ENCODE assay signal across 8 cellular contexts in genomic region chr6:16318538-16318937, GRCh38.
DNase-seq lines count a peak whose midpoint lies in the region; ATAC-seq and TF ChIP-seq lines count a peak whose summit lies in the region.

No MANE protein-coding gene starts in this region.

- H3K4me1 ChIP-seq in CD8-positive, alpha-beta memory T cell (ENCODE audit: insufficient read depth, low read length), result peaks cover 61% of the 10 kb centered on the region
- H3K4me1 ChIP-seq in esophagus muscularis mucosa, result peaks cover 62 to 64% (median 63%) of the 10 kb centered on the region in 4 donors
- H3K4me1 ChIP-seq in skeletal muscle satellite cell (ENCODE audit: control insufficient read depth, insufficient read depth, low read length), result peaks cover 54% of the 10 kb centered on the region

- peaks cover 0 to 1% of the 10 kb centered on the region in 2 donors for H3K27me3 Mint-ChIP-seq in CD8-positive, alpha-beta memory T cell
- no peaks in the 10 kb centered on the region for H3K27me3 Mint-ChIP-seq in activated CD4-positive, alpha-beta memory T cell treated with anti-CD3 and anti-CD28 coated beads, Interleukin-2, amount 10 ng/mL, durations not matched to agents 7 days and 5 days

- H3K4me1 Mint-ChIP-seq in CD8-positive, alpha-beta memory T cell, result peaks cover 71 to 82% (median 80%) of the 10 kb centered on the region in 3 donors
- H3K4me1 Mint-ChIP-seq in activated CD4-positive, alpha-beta memory T cell treated with anti-CD3 and anti-CD28 coated beads, Interleukin-2, amount 10 ng/mL, durations not matched to agents 7 days and 5 days, result peaks cover 67% of the 10 kb centered on the region

- no peaks in the 10 kb centered on the region for H3K27me3 ChIP-seq in CD8-positive, alpha-beta memory T cell (ENCODE audit: insufficient read depth, low read length, poor library complexity, severe bottlenecking)
- H3K27me3 ChIP-seq in esophagus muscularis mucosa (no peaks in the 10 kb centered on the region), skeletal muscle satellite cell (ENCODE audit: control insufficient read depth, insufficient read depth, low read length) (no peaks in the 10 kb centered on the region)

- H3K4me2 ChIP-seq in skeletal muscle satellite cell (ENCODE audit: low read length), result peak overlapping the region; percentile 40

- 50% methylated on average over 6 of the region's 6 CpGs for WGBS in esophagus muscularis mucosa

- H3K36me3 Mint-ChIP-seq in CD8-positive, alpha-beta memory T cell, result peaks cover 3 to 11% (median 7%) of the 10 kb centered on the region in 3 donors
- peaks cover 17% of the 10 kb centered on the region for H3K36me3 Mint-ChIP-seq in activated CD4-positive, alpha-beta memory T cell treated with anti-CD3 and anti-CD28 coated beads, Interleukin-2, amount 10 ng/mL, durations not matched to agents 7 days and 5 days (ENCODE audit: low read depth)

- TF ChIP-seq EP300 in esophagus muscularis mucosa (IDR thresholded peaks at IDR 0.05), result no peak

- no peak for DNase-seq in CD8-positive, alpha-beta memory T cell
- DNase-seq in activated CD4-positive, alpha-beta memory T cell treated with anti-CD3 and anti-CD28 coated beads, Interleukin-2, amount 10 ng/mL, durations not matched to agents 7 days and 5 days, result peak; percentile 34
- DNase-seq in esophagus muscularis mucosa (ENCODE audit: extremely low spot score), result no peak
- DNase-seq in NOMO-1 treated with DMSO at 0.1 percent for 48 hours (lab: John Stamatoyannopoulos, UW; ENCODE audit: unreplicated experiment), result no peak

- no peak overlapping the region for H3K27ac ChIP-seq in CD8-positive, alpha-beta memory T cell (ENCODE audit: low read depth, low read length)
- H3K27ac ChIP-seq in esophagus muscularis mucosa (replicated peaks in 1 of 4), result peak overlapping the region; percentile 57 to 85 (median 81)

- H3K9me3 ChIP-seq in CD8-positive, alpha-beta memory T cell (ENCODE audit: low read length), result no peaks in the 10 kb centered on the region
- H3K9me3 ChIP-seq in esophagus muscularis mucosa (no peaks in the 10 kb centered on the region), skeletal muscle satellite cell (replicated peaks; ENCODE audit: low read length) (no peaks in the 10 kb centered on the region)

- H3K36me3 ChIP-seq in CD8-positive, alpha-beta memory T cell (ENCODE audit: insufficient read depth, low read length), result no peaks in the 10 kb centered on the region
- H3K36me3 ChIP-seq in esophagus muscularis mucosa, result no peaks in the 10 kb centered on the region
- H3K36me3 ChIP-seq in skeletal muscle satellite cell (ENCODE audit: insufficient read depth, low read length), result no peaks in the 10 kb centered on the region

- CTCF ChIA-PET in CD8-positive, alpha-beta memory T cell (lab: Charles Lee), result interaction anchor here (1.0 to 10.6 kb wide), 2 partner anchors 14 to 443 kb away, joined by 5 to 120 read pairs; partner anchors contain the start of gene ATXN1
- CTCF ChIA-PET in activated CD4-positive, alpha-beta memory T cell treated with anti-CD3 and anti-CD28 coated beads, Interleukin-2, amount 10 ng/mL, durations not matched to agents 7 days and 5 days (lab: Charles Lee), result interaction anchor here (0.6 to 5.5 kb wide), 8 partner anchors 15 to 452 kb away, joined by 3 to 63 read pairs (median 6); no protein-coding TSS in a partner anchor

- ATAC-seq in GM18505 (IDR thresholded peaks at IDR 0.05; ENCODE audit: unreplicated experiment) (no peak), GM18502 (IDR thresholded peaks at IDR 0.05; ENCODE audit: poor library complexity, unreplicated experiment) (no peak), GM21360 (IDR thresholded peaks at IDR 0.05; ENCODE audit: unreplicated experiment) (no peak)

- no peaks in the 10 kb centered on the region for H3K9me3 Mint-ChIP-seq in CD8-positive, alpha-beta memory T cell
- H3K9me3 Mint-ChIP-seq in activated CD4-positive, alpha-beta memory T cell treated with anti-CD3 and anti-CD28 coated beads, Interleukin-2, amount 10 ng/mL, durations not matched to agents 7 days and 5 days, result no peaks in the 10 kb centered on the region

- TF ChIP-seq POLR2A in esophagus muscularis mucosa (IDR thresholded peaks at IDR 0.05; ENCODE audit: low read depth) (no peak), GM18505 (IDR thresholded peaks at IDR 0.05; ENCODE audit: borderline replicate concordance, extremely low read depth, insufficient read depth, insufficient read length) (no peak)

- peak overlapping the region; percentile 91 to 100 (median 95) for H3K27ac Mint-ChIP-seq in CD8-positive, alpha-beta memory T cell
- H3K27ac Mint-ChIP-seq in activated CD4-positive, alpha-beta memory T cell treated with anti-CD3 and anti-CD28 coated beads, Interleukin-2, amount 10 ng/mL, durations not matched to agents 7 days and 5 days, result peak overlapping the region; percentile 98

- POLR2A ChIA-PET in CD8-positive, alpha-beta memory T cell (lab: Charles Lee), result interaction anchor here (0.5 kb wide), 1 partner anchor 421 kb away, joined by 3 read pairs; no protein-coding TSS in a partner anchor
- POLR2A ChIA-PET in activated CD4-positive, alpha-beta memory T cell treated with anti-CD3 and anti-CD28 coated beads, Interleukin-2, amount 10 ng/mL, durations not matched to agents 7 days and 5 days (lab: Charles Lee), result interaction anchor here (0.8 to 3.3 kb wide), 5 partner anchors 119 to 451 kb away, joined by 3 to 29 read pairs (median 3); partner anchors contain the start of gene ATXN1

- no peak overlapping the region for H3K4me3 ChIP-seq in CD8-positive, alpha-beta memory T cell (ENCODE audit: low read length)
- H3K4me3 ChIP-seq in esophagus muscularis mucosa (no peak overlapping the region), skeletal muscle satellite cell (ENCODE audit: low read length) (no peak overlapping the region)

- intact Hi-C loops in esophagus muscularis mucosa (cut with DNase I), result no loop called here

- peak overlapping the region in 5 of 7 donors; percentile 11 to 83 (median 70) for H3K4me3 Mint-ChIP-seq in CD8-positive, alpha-beta memory T cell
- H3K4me3 Mint-ChIP-seq in activated CD4-positive, alpha-beta memory T cell treated with anti-CD3 and anti-CD28 coated beads, Interleukin-2, amount 10 ng/mL, durations not matched to agents 7 days and 5 days, result no peak overlapping the region

- peak overlapping the region; percentile 56 for H3K9ac ChIP-seq in skeletal muscle satellite cell (ENCODE audit: low read depth, low read length)

- TF ChIP-seq CTCF in esophagus muscularis mucosa (IDR thresholded peaks at IDR 0.05), result no peak
